9 cellular contexts compared by ENCODE assay signal in the genomic region with DNA sequence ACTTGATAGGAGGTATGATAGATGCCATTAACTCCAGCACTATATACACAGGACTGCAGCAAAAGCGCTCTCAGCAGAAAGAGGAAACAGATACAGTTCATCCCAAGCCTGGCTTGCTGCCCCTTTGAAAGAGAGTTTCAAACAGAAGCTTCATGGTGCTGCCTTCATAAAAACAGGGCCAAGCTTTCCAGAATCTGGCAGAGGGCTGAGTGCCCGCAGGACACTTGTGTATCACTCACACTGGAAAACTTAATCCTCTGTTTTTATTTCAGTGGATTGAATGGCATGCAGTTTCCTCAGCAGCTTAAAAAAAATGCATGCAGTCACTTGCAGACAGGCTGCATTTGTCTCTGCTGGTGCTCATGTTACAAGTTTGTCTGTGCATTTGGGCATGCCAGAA. TPM values are rescaled to one million over a fixed set of nuclear protein-coding genes. Genes with fewer than 3 reads are reported as not detected.
DNase-seq lines count a peak whose midpoint lies in the region; ATAC-seq and TF ChIP-seq lines count a peak whose summit lies in the region.
"Had no signal": no experiment of that assay in that cellular context is flagged by ENCODE, and none has a peak within 500 bp of the region (broad histone marks: within the 10 kb centered on the region; RNA-seq: fewer than 3 reads in every experiment).

No MANE protein-coding gene starts in this region.

- H2BK20ac ChIP-seq in IMR-90 (ENCODE audit: low read depth, low read length) = peak overlapping the region; percentile 88; the same call in 1 of the 2 replicates

- dilution Hi-C loops in IMR-90 (cut with HindIII; ENCODE audit: low sequenced_read_pairs, unreplicated experiment) = no loop called here

- H3K79me1 ChIP-seq in IMR-90 (ENCODE audit: low read depth in 1 of 2, low read length in 2 of 2) = no peaks in the 10 kb centered on the region

- peak overlapping the region; percentile 90 for H3K4ac ChIP-seq in IMR-90 (ENCODE audit: low read depth, low read length)

- peak overlapping the region; percentile 74 for H3K23ac ChIP-seq in IMR-90 (ENCODE audit: low read depth, low read length)

- H3K9me1 ChIP-seq in IMR-90 (ENCODE audit: insufficient read depth, low read length) = peaks cover 21% of the 10 kb centered on the region

- H4K5ac ChIP-seq in IMR-90 (ENCODE audit: low read depth, low read length) = no peak overlapping the region

- H2AK5ac ChIP-seq in IMR-90 (ENCODE audit: low read depth, low read length) = peak overlapping the region; percentile 98

- H3K27ac ChIP-seq in IMR-90 (ENCODE audit: insufficient read depth, low read length) = peak overlapping the region; percentile 70
- peak overlapping the region; percentile 20 to 29 for H3K27ac ChIP-seq in thoracic aorta
- H3K27ac ChIP-seq: KMS-11 had no signal

- ATAC-seq in IMR-90 (ENCODE audit: low read depth) (peak; percentile 79), thoracic aorta (ENCODE audit: insufficient number of reproducible peaks, low FRiP score, low read depth) (no peak), HG03469 (IDR thresholded peaks at IDR 0.05; ENCODE audit: unreplicated experiment) (no peak), HG03432 (IDR thresholded peaks at IDR 0.05; ENCODE audit: unreplicated experiment) (no peak)

- H3K4me3 ChIP-seq in IMR-90 (ENCODE audit: insufficient read depth, low read depth, low read length) (no peak overlapping the region), thoracic aorta (no peak overlapping the region)

- no peak for TF ChIP-seq POLR2A in IMR-90 (IDR thresholded peaks at IDR 0.05; ENCODE audit: low read depth, low read length)

- no CpG with 5 or more reads among the region's 2 CpGs for WGBS in IMR-90 (ENCODE audit: extremely low coverage in 2 of 2, insufficient read length in 1 of 2), 2 experiments

- H2BK15ac ChIP-seq in IMR-90 (ENCODE audit: low read depth, low read length) = peak overlapping the region; percentile 93; the same call in 2 of the 3 replicates

- H4K91ac ChIP-seq in IMR-90 (ENCODE audit: insufficient read depth, low read depth, low read length) = peak overlapping the region; percentile 85

- peak overlapping the region; percentile 34 for H2AK9ac ChIP-seq in IMR-90 (replicated peaks; ENCODE audit: low read depth, low read length, poor library complexity)

- TF ChIP-seq RAD21 in IMR-90 (IDR thresholded peaks at IDR 0.05; ENCODE audit: low read length) = no peak

- H3K36me3 ChIP-seq in IMR-90 (ENCODE audit: control insufficient read depth, insufficient read depth, low read length) (no peaks in the 10 kb centered on the region), thoracic aorta (no peaks in the 10 kb centered on the region)

- CTCF ChIA-PET in IMR-90 (lab: Yijun Ruan, JAX) = interaction anchor here (0.6 to 1.0 kb wide), 3 partner anchors 9 to 127 kb away, joined by 3 read pairs; no protein-coding TSS in a partner anchor

- peak overlapping the region; percentile 87 for H3K14ac ChIP-seq in IMR-90 (replicated peaks; ENCODE audit: low read depth, low read length)

- H3K4me2 ChIP-seq in IMR-90 (ENCODE audit: low read depth, low read length) = peak overlapping the region; percentile 47
- H3K4me2 ChIP-seq: KMS-11 had no signal

- DNase-seq in IMR-90 (peak; percentile 78), amniotic stem cell (lab: John Stamatoyannopoulos, UW) (peak; percentile 77), islet precursor cell (peak; percentile 71), thoracic aorta (ENCODE audit: low spot score) (no peak), SIG-M5 (lab: John Stamatoyannopoulos, UW) (no peak)
- DNase-seq: activated CD8-positive, alpha-beta memory T cell treated with anti-CD3 and anti-CD28 coated beads, Interleukin-2, amount 50 U/mL, for 48 hours had no signal

- POLR2A ChIA-PET in IMR-90 (lab: Charles Lee; ENCODE audit: unreplicated experiment) = interaction anchor here (0.5 kb wide), 1 partner anchor 54 kb away, joined by 3 read pairs; no protein-coding TSS in a partner anchor

- peak overlapping the region; percentile 55 for H2BK5ac ChIP-seq in IMR-90 (ENCODE audit: low read depth, low read length, poor library complexity, severe bottlenecking)

- H3K56ac ChIP-seq in IMR-90 (ENCODE audit: extremely low read depth, insufficient read depth, low read length) = no peak overlapping the region; the same call in 1 of the 2 replicates

- peak overlapping the region; percentile 69 for H3K18ac ChIP-seq in IMR-90 (ENCODE audit: low read depth, low read length)

- H3K27me3 ChIP-seq in IMR-90 (ENCODE audit: control insufficient read depth, insufficient read depth, low read length) (no peaks in the 10 kb centered on the region), thoracic aorta (replicated peaks; ENCODE audit: insufficient read depth) (no peaks in the 10 kb centered on the region)

- no peaks in the 10 kb centered on the region for H4K20me1 ChIP-seq in IMR-90 (ENCODE audit: insufficient read depth, low read length)

- intact Hi-C loops in IMR-90 (cut with micrococcal nuclease) = loop anchor here (5.0 kb wide), 1 partner anchor 720 kb away; no protein-coding TSS in a partner anchor

- H3K9me3 ChIP-seq in IMR-90 (ENCODE audit: control insufficient read depth, insufficient read depth, low read length) = no peaks in the 10 kb centered on the region
- no peaks in the 10 kb centered on the region for H3K9me3 ChIP-seq in thoracic aorta

- BruUV-seq in IMR-90 (replicated peaks; lab: Mats Ljungman, UMichigan) = no TSS peak

- H3K4me1 ChIP-seq in IMR-90 (ENCODE audit: control insufficient read depth, insufficient read depth, low read length) = peaks cover 19% of the 10 kb centered on the region
- peaks cover 14% of the 10 kb centered on the region in 2 donors for H3K4me1 ChIP-seq in thoracic aorta (ENCODE audit: control insufficient read depth in 1 of 2, low read depth in 2 of 2)

- peak overlapping the region; percentile 11 for H3K9ac ChIP-seq in IMR-90 (ENCODE audit: low read depth, low read length)
- H3K9ac ChIP-seq: KMS-11 had no signal

- H4K8ac ChIP-seq in IMR-90 (ENCODE audit: low read depth in 2 of 2, low read length in 2 of 2) = peak overlapping the region; percentile 72 to 80; a peak in 3 of 4 replicates

- no peak for TF ChIP-seq CTCF in IMR-90 (conservative IDR thresholded peaks at IDR 0.05; ENCODE audit: low read depth, low read length)
- no peak for TF ChIP-seq CTCF in thoracic aorta (IDR thresholded peaks at IDR 0.05)

- peak overlapping the region; percentile 4 for H2AFZ ChIP-seq in IMR-90 (replicated peaks; ENCODE audit: low read length, poor library complexity)

- in situ Hi-C loops in IMR-90 (cut with MboI; ENCODE audit: low sequenced_read_pairs) = no loop called here

- peak overlapping the region; percentile 94 for H2BK120ac ChIP-seq in IMR-90 (ENCODE audit: low read depth, low read length)

TF ChIP-seq in IMR-90, 13 proteins besides CTCF, POLR2A, EP300 and RAD21:
- TF ChIP-seq BHLHE40 (IDR thresholded peaks at IDR 0.05; ENCODE audit: low read depth, low read length) (peak; percentile 22; the same call in 1 of the 2 replicates), MAFK (IDR thresholded peaks at IDR 0.05; ENCODE audit: low read depth, low read length) (no peak)

RNA-seq across cellular contexts. Expression of a gene that starts 40.4 kb away (rescaled TPM):
- under 0.01 TPM in 2 replicates for total RNA-seq in IMR-90 (2012; rRNA removed)
- 0.07 TPM in 1 of 2 replicates, not detected in the other for polyA plus RNA-seq in IMR-90 (2012; rRNA removed)
- polyA plus RNA-seq in IMR-90 (2012; cell fraction: cytosol; rRNA removed) = not detected in 2 replicates
- polyA plus RNA-seq in IMR-90 (2012; cell fraction: nucleus; rRNA removed; ENCODE audit: low replicate concordance) = 0.11 TPM in 1 of 2 replicates, not detected in the other
- total RNA-seq in thoracic aorta = 1 to 10 TPM in 1 of 2 donors, under 1 TPM in 1; 0.41 to 1.8 TPM

Comparison
In these comparisons a context has a peak if more than half of its experiments do, and no peak if none do; other contexts are left out.
1. DNase-seq: peak in IMR-90 (single experiment), amniotic stem cell (single experiment) and islet precursor cell (single experiment); none in thoracic aorta (single experiment) and SIG-M5 (single experiment).